Comparison of ENCODE assay signal across 8 cellular contexts in genomic region chr7:25720427-25720826, GRCh38.
DNase-seq lines count a peak whose midpoint lies in the region; ATAC-seq and TF ChIP-seq lines count a peak whose summit lies in the region.

No MANE protein-coding gene starts in this region.

- H3K9ac ChIP-seq in SK-N-SH = no peak overlapping the region

- H3K4me1 ChIP-seq in SK-N-SH (ENCODE audit: control insufficient read depth in 1 of 2, insufficient read depth in 2 of 2, low read depth in 1 of 2, low read length in 1 of 2) (no peaks in the 10 kb centered on the region), esophagus squamous epithelium (no peaks in the 10 kb centered on the region), transverse colon (peaks cover 0 to 2% (median 0%) of the 10 kb centered on the region in 4 donors)

- no peak; the same call in 1 of the 2 replicates for TF ChIP-seq CTCF in SK-N-SH (IDR thresholded peaks at IDR 0.05)
- peak in 4 of 6 experiments; percentile 7 to 36 (median 26) for TF ChIP-seq CTCF in esophagus squamous epithelium (IDR thresholded peaks at IDR 0.05)
- TF ChIP-seq CTCF in transverse colon (IDR thresholded peaks at IDR 0.05) = peak; percentile 3 to 40 (median 28)

- peak; percentile 59 for TF ChIP-seq RAD21 in SK-N-SH (IDR thresholded peaks at IDR 0.05; ENCODE audit: low read length)

- H3F3A ChIP-seq in SK-N-SH (replicated peaks; ENCODE audit: insufficient read depth) = no peaks in the 10 kb centered on the region

- no peak overlapping the region for H3K4me2 ChIP-seq in SK-N-SH

- intact Hi-C loops in esophagus squamous epithelium (cut with DNase I) = no loop called here
- intact Hi-C loops in transverse colon (cut with DNase I; ENCODE audit: low total_unique reads) = no loop called here

- TF ChIP-seq POLR2A in esophagus squamous epithelium (IDR thresholded peaks at IDR 0.05) (no peak), transverse colon (IDR thresholded peaks at IDR 0.05) (no peak)

- H3K4me3 ChIP-seq in SK-N-SH (ENCODE audit: low read depth in 2 of 2, low read length in 1 of 2) (no peak overlapping the region), esophagus squamous epithelium (no peak overlapping the region), transverse colon (no peak overlapping the region)

- CTCF ChIA-PET in SK-N-SH (lab: Yijun Ruan, JAX) = interaction anchor here (0.5 to 1.8 kb wide), 24 partner anchors 9 to 461 kb away, joined by 3 to 15 read pairs (median 4); no protein-coding TSS in a partner anchor

- 21% methylated on average over 2 of the region's 2 CpGs for whole genome bisulfite sequencing in SK-N-SH (ENCODE audit: low lambda C conversion rate)
- 43 to 58% methylated on average over 2 of the region's 2 CpGs for WGBS in esophagus squamous epithelium, 2 donors
- 63 to 67% methylated on average over 2 of the region's 2 CpGs for WGBS in transverse colon (ENCODE audit: low coverage in 1 of 2), 2 donors

- peak; percentile 39 for DNase-seq in SK-N-SH
- DNase-seq in NCI-H146 (lab: John Stamatoyannopoulos, UW) = peak; percentile 23
- DNase-seq in esophagus squamous epithelium (lab: John Stamatoyannopoulos, UW) = no peak
- no peak for DNase-seq in transverse colon
- DNase-seq in MV-4-11 (lab: John Stamatoyannopoulos, UW) = no peak
- DNase-seq in OCI-M2 (lab: John Stamatoyannopoulos, UW; ENCODE audit: unreplicated experiment) = no peak

- POLR2A ChIA-PET in SK-N-SH (lab: Yijun Ruan, JAX) = no interaction called here

- H3K27me3 ChIP-seq in SK-N-SH (ENCODE audit: insufficient read depth) (no peaks in the 10 kb centered on the region), esophagus squamous epithelium (no peaks in the 10 kb centered on the region), transverse colon (no peaks in the 10 kb centered on the region)

- TF ChIP-seq EP300 in SK-N-SH (IDR thresholded peaks at IDR 0.05; ENCODE audit: borderline replicate concordance in 1 of 2, low read depth in 1 of 2, low read length in 1 of 2) = no peak
- no peak for TF ChIP-seq EP300 in transverse colon (IDR thresholded peaks at IDR 0.05; ENCODE audit: low read depth)

- H3K79me2 ChIP-seq in SK-N-SH (ENCODE audit: insufficient read depth) = no peaks in the 10 kb centered on the region

- no peaks in the 10 kb centered on the region for H3K36me3 ChIP-seq in SK-N-SH (replicated peaks in 1 of 2; ENCODE audit: control insufficient read depth in 1 of 2, insufficient read depth in 2 of 2, low read length in 1 of 2)
- H3K36me3 ChIP-seq in esophagus squamous epithelium = no peaks in the 10 kb centered on the region
- H3K36me3 ChIP-seq in transverse colon = no peaks in the 10 kb centered on the region

- ATAC-seq in SK-N-SH treated with all-trans-retinoic acid at 6 μM for 48 hours = no peak
- ATAC-seq in GM19023 (IDR thresholded peaks at IDR 0.05; ENCODE audit: unreplicated experiment) = no peak

- in situ Hi-C loops in transverse colon (cut with MboI; ENCODE audit: low pct_ligation_motif_present in 1 of 4, low pct_unique_long_range_greater_than_20kb in 1 of 4, low sequenced_read_pairs in 3 of 4) = no loop called here

- H4K20me1 ChIP-seq in SK-N-SH (ENCODE audit: insufficient read depth) = no peaks in the 10 kb centered on the region

- no peaks in the 10 kb centered on the region for H3K9me3 ChIP-seq in SK-N-SH
- H3K9me3 ChIP-seq in esophagus squamous epithelium = no peaks in the 10 kb centered on the region
- no peaks in the 10 kb centered on the region for H3K9me3 ChIP-seq in transverse colon

- H3K9me2 ChIP-seq in SK-N-SH = no peaks in the 10 kb centered on the region

- H3K27ac ChIP-seq in SK-N-SH (ENCODE audit: low read depth in 2 of 2, low read length in 1 of 2) = no peak overlapping the region
- H3K27ac ChIP-seq in esophagus squamous epithelium = no peak overlapping the region
- no peak overlapping the region for H3K27ac ChIP-seq in transverse colon

- no peak overlapping the region for H2AFZ ChIP-seq in SK-N-SH (ENCODE audit: low read depth)

TF ChIP-seq in SK-N-SH, 30 proteins besides CTCF, POLR2A, EP300 and RAD21 (continues in another document):
- TF ChIP-seq, protein P1, sequence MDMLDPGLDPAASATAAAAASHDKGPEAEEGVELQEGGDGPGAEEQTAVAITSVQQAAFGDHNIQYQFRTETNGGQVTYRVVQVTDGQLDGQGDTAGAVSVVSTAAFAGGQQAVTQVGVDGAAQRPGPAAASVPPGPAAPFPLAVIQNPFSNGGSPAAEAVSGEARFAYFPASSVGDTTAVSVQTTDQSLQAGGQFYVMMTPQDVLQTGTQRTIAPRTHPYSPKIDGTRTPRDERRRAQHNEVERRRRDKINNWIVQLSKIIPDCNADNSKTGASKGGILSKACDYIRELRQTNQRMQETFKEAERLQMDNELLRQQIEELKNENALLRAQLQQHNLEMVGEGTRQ (IDR thresholded peaks at IDR 0.05; ENCODE audit: borderline replicate concordance, low read depth, low read length) = no peak
- no peak for TF ChIP-seq EZH2phosphoT487 (IDR thresholded peaks at IDR 0.05; ENCODE audit: borderline replicate concordance, low read depth)
- TF ChIP-seq, protein P2, sequence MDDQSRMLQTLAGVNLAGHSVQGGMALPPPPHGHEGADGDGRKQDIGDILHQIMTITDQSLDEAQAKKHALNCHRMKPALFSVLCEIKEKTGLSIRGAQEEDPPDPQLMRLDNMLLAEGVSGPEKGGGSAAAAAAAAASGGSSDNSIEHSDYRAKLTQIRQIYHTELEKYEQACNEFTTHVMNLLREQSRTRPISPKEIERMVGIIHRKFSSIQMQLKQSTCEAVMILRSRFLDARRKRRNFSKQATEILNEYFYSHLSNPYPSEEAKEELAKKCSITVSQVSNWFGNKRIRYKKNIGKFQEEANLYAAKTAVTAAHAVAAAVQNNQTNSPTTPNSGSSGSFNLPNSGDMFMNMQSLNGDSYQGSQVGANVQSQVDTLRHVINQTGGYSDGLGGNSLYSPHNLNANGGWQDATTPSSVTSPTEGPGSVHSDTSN (IDR thresholded peaks at IDR 0.05) = no peak

TF ChIP-seq in SK-N-SH treated with all-trans-retinoic acid at 6 μM for 48 hours, 23 proteins besides CTCF, POLR2A, EP300 and RAD21 (continues in another document):
- TF ChIP-seq ZNF565 (CRISPR knock-in tag; conservative IDR thresholded peaks at IDR 0.05; ENCODE audit: low read depth) (no peak), RARB (CRISPR knock-in tag; IDR thresholded peaks at IDR 0.05) (no peak), ISL1 (CRISPR knock-in tag; IDR thresholded peaks at IDR 0.05) (no peak), TOX (CRISPR knock-in tag; IDR thresholded peaks at IDR 0.05; ENCODE audit: borderline replicate concordance) (no peak), ESRRG (CRISPR knock-in tag; IDR thresholded peaks at IDR 0.05) (no peak), ARNTL (CRISPR knock-in tag; IDR thresholded peaks at IDR 0.05; ENCODE audit: borderline replicate concordance, low read depth) (no peak), ZFP3 (CRISPR knock-in tag; IDR thresholded peaks at IDR 0.05) (no peak)
- TF ChIP-seq, protein P3, sequence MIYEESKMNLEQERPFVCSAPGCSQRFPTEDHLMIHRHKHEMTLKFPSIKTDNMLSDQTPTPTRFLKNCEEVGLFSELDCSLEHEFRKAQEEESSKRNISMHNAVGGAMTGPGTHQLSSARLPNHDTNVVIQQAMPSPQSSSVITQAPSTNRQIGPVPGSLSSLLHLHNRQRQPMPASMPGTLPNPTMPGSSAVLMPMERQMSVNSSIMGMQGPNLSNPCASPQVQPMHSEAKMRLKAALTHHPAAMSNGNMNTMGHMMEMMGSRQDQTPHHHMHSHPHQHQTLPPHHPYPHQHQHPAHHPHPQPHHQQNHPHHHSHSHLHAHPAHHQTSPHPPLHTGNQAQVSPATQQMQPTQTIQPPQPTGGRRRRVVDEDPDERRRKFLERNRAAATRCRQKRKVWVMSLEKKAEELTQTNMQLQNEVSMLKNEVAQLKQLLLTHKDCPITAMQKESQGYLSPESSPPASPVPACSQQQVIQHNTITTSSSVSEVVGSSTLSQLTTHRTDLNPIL (CRISPR knock-in tag; IDR thresholded peaks at IDR 0.05; ENCODE audit: low read depth) = no peak
- TF ChIP-seq, protein P4, sequence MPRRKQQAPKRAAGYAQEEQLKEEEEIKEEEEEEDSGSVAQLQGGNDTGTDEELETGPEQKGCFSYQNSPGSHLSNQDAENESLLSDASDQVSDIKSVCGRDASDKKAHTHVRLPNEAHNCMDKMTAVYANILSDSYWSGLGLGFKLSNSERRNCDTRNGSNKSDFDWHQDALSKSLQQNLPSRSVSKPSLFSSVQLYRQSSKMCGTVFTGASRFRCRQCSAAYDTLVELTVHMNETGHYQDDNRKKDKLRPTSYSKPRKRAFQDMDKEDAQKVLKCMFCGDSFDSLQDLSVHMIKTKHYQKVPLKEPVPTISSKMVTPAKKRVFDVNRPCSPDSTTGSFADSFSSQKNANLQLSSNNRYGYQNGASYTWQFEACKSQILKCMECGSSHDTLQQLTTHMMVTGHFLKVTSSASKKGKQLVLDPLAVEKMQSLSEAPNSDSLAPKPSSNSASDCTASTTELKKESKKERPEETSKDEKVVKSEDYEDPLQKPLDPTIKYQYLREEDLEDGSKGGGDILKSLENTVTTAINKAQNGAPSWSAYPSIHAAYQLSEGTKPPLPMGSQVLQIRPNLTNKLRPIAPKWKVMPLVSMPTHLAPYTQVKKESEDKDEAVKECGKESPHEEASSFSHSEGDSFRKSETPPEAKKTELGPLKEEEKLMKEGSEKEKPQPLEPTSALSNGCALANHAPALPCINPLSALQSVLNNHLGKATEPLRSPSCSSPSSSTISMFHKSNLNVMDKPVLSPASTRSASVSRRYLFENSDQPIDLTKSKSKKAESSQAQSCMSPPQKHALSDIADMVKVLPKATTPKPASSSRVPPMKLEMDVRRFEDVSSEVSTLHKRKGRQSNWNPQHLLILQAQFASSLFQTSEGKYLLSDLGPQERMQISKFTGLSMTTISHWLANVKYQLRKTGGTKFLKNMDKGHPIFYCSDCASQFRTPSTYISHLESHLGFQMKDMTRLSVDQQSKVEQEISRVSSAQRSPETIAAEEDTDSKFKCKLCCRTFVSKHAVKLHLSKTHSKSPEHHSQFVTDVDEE (CRISPR knock-in tag; IDR thresholded peaks at IDR 0.05) = no peak
- TF ChIP-seq, protein P5, sequence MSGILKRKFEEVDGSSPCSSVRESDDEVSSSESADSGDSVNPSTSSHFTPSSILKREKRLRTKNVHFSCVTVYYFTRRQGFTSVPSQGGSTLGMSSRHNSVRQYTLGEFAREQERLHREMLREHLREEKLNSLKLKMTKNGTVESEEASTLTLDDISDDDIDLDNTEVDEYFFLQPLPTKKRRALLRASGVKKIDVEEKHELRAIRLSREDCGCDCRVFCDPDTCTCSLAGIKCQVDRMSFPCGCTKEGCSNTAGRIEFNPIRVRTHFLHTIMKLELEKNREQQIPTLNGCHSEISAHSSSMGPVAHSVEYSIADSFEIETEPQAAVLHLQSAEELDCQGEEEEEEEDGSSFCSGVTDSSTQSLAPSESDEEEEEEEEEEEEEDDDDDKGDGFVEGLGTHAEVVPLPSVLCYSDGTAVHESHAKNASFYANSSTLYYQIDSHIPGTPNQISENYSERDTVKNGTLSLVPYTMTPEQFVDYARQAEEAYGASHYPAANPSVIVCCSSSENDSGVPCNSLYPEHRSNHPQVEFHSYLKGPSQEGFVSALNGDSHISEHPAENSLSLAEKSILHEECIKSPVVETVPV (CRISPR knock-in tag; IDR thresholded peaks at IDR 0.05) = no peak

Comparison
In these comparisons a context has a peak if more than half of its experiments do, and no peak if none do; other contexts are left out.
1. DNase-seq: peak in SK-N-SH (single experiment) and NCI-H146 (single experiment); none in esophagus squamous epithelium (single experiment), transverse colon (single experiment), MV-4-11 (single experiment) and OCI-M2 (single experiment).